ENCODE assay signal across 33 cellular contexts in genomic region chr4:87313756-87314155, GRCh38. TPM values are rescaled to one million over a fixed set of nuclear protein-coding genes. Genes with fewer than 3 reads are reported as not detected.
"Had no signal": no experiment of that assay in that cellular context is flagged by ENCODE, and none has a peak within 500 bp of the region (broad histone marks: within the 10 kb centered on the region; RNA-seq: fewer than 3 reads in every experiment).

No MANE protein-coding gene starts in this region.

- H3K36me3 Mint-ChIP-seq: stimulated activated effector memory CD8-positive, alpha-beta T cell treated with anti-CD3 and anti-CD28 coated beads, Interleukin-12 subunit alpha, Interleukin-12 subunit beta, amount 100 ng/mL, for 72 hours had no signal

- H3K4me1 Mint-ChIP-seq: endodermal cell; immature natural killer cell; naive thymus-derived CD8-positive, alpha-beta T cell; nephron progenitor cell; stimulated activated effector memory CD8-positive, alpha-beta T cell treated with anti-CD3 and anti-CD28 coated beads, Interleukin-12 subunit alpha, Interleukin-12 subunit beta, amount 100 ng/mL, for 72 hours had no signal

- H3K4me3 ChIP-seq: lower lobe of right lung, ovary, stomach, testis, transverse colon, upper lobe of right lung, uterus had no signal

- H3K27ac Mint-ChIP-seq: dendritic cell treated with granulocyte-macrophage colony-stimulating factor and Interleukin-4, amounts not matched to agents 40 ng/mL and 50 ng/mL, for 4 days; endodermal cell; immature natural killer cell; naive thymus-derived CD8-positive, alpha-beta T cell; progenitor cell of endocrine pancreas; stimulated activated effector memory CD8-positive, alpha-beta T cell treated with anti-CD3 and anti-CD28 coated beads, Interleukin-12 subunit alpha, Interleukin-12 subunit beta, amount 100 ng/mL, for 72 hours had no signal

- H3K9me3 Mint-ChIP-seq: dendritic cell treated with granulocyte-macrophage colony-stimulating factor and Interleukin-4, amounts not matched to agents 40 ng/mL and 50 ng/mL, for 4 days; endodermal cell; immature natural killer cell; naive thymus-derived CD8-positive, alpha-beta T cell; nephron progenitor cell; stimulated activated effector memory CD8-positive, alpha-beta T cell treated with anti-CD3 and anti-CD28 coated beads, Interleukin-12 subunit alpha, Interleukin-12 subunit beta, amount 100 ng/mL, for 72 hours had no signal

- H3K27me3 Mint-ChIP-seq: dendritic cell treated with granulocyte-macrophage colony-stimulating factor and Interleukin-4, amounts not matched to agents 40 ng/mL and 50 ng/mL, for 4 days; naive thymus-derived CD8-positive, alpha-beta T cell; progenitor cell of endocrine pancreas had no signal

- H3K27me3 ChIP-seq: foreskin keratinocyte, ovary, stomach, testis, transverse colon, upper lobe of right lung, uterus had no signal

- H3K4me3 Mint-ChIP-seq: dendritic cell treated with granulocyte-macrophage colony-stimulating factor and Interleukin-4, amounts not matched to agents 40 ng/mL and 50 ng/mL, for 4 days; endodermal cell; immature natural killer cell; naive thymus-derived CD8-positive, alpha-beta T cell; nephron progenitor cell; stimulated activated effector memory CD8-positive, alpha-beta T cell treated with anti-CD3 and anti-CD28 coated beads, Interleukin-12 subunit alpha, Interleukin-12 subunit beta, amount 100 ng/mL, for 72 hours had no signal

- ATAC-seq: esophagus mucosa; foreskin keratinocyte; left colon; left ventricle myocardium superior; lower lobe of right lung; naive thymus-derived CD8-positive, alpha-beta T cell; sciatic nerve; stimulated activated effector memory CD8-positive, alpha-beta T cell treated with anti-CD3 and anti-CD28 coated beads, Interleukin-12 subunit alpha, Interleukin-12 subunit beta, amount 100 ng/mL, for 72 hours; upper lobe of right lung had no signal

- H3K27ac ChIP-seq: epithelial cell of prostate, foreskin keratinocyte, lower lobe of right lung, ovary, testis, transverse colon, upper lobe of right lung had no signal

- FAIRE-seq: colon had no signal

- H3K9me3 ChIP-seq: lower lobe of right lung, ovary, stomach, testis, transverse colon, upper lobe of right lung, uterus had no signal

- H3K36me3 ChIP-seq: ovary, stomach, transverse colon, uterus had no signal

- H3K4me1 ChIP-seq: foreskin keratinocyte, lower lobe of right lung, stomach, testis, transverse colon, upper lobe of right lung had no signal

- DNase-seq: effector CD8-positive, alpha-beta T cell; endodermal cell; foreskin keratinocyte; glutamatergic neuron; hypothalamus; immature natural killer cell; islet precursor cell; kidney glomerular epithelial cell; left colon; left ventricle myocardium superior; lower lobe of right lung; naive thymus-derived CD8-positive, alpha-beta T cell; nephron progenitor cell; occipital lobe; ovary; stimulated activated CD4-positive, alpha-beta T cell treated with anti-CD3 and anti-CD28 coated beads, Interleukin-2, amount 100 ng/mL, for 24 hours; stimulated activated CD4-positive, alpha-beta T cell treated with anti-CD3 and anti-CD28 coated beads, Interleukin-4, amount 100 ng/mL, for 24 hours; stimulated activated naive CD4-positive, alpha-beta T cell treated with Interleukin-2 at 50 U/mL for 16 hours; stomach; substantia nigra; testis; transverse colon; upper lobe of right lung; uterus had no signal

RNA-seq across cellular contexts. Expression of gene HSD17B13, which starts 8.9 kb away (rescaled TPM):
- total RNA-seq: esophagus mucosa, myocyte, skeletal muscle tissue had no signal
- polyA plus RNA-seq: foreskin keratinocyte had no signal
